ENCODE assay signal across 8 cellular contexts in genomic region chr6:134172020-134172766, GRCh38.
DNase-seq lines count a peak whose midpoint lies in the region; ATAC-seq, FAIRE-seq and TF ChIP-seq lines count a peak whose summit lies in the region.

No MANE protein-coding gene starts in this region.

- H3K9ac ChIP-seq in mucosa of stomach (ENCODE audit: low read length), result peak overlapping the region; percentile 82

- CTCF ChIA-PET in A549 (lab: Yijun Ruan, JAX), result interaction anchor here (1.1 to 1.5 kb wide), 5 partner anchors 15 to 768 kb away, joined by 3 to 5 read pairs (median 3); no protein-coding TSS in a partner anchor

- 81% methylated on average over 11 of the region's 11 CpGs for WGBS in A549 (ENCODE audit: missing lambda C conversion rate)

- no peak for TF ChIP-seq RAD21 in A549 (conservative IDR thresholded peaks at IDR 0.05 in 1 of 2, IDR thresholded peaks at IDR 0.05 in 1 of 2)

- no peaks in the 10 kb centered on the region for H3K27me3 ChIP-seq in MG63
- no peaks in the 10 kb centered on the region for H3K27me3 ChIP-seq in mucosa of stomach (ENCODE audit: control insufficient read depth, insufficient read depth, low read length)

- DNase-seq in A549 (ENCODE audit: low read depth in 1 of 2, low spot score in 1 of 2) (no peak), MG63 (no peak), MV-4-11 (lab: John Stamatoyannopoulos, UW) (no peak), ecto neural progenitor cell (ENCODE audit: low spot score) (no peak), middle frontal gyrus (ENCODE audit: extremely low spot score, low spot score) (no peak)

- H3K27ac ChIP-seq in A549, result peak overlapping the region in 1 of 2 experiments; percentile 63; a peak in 3 of 6 replicates
- peak overlapping the region; percentile 88 for H3K27ac ChIP-seq in cingulate gyrus (ENCODE audit: low read depth, low read length)

- TF ChIP-seq POLR2A in A549 (IDR thresholded peaks at IDR 0.05; ENCODE audit: low read length), result no peak

- H3K4me2 ChIP-seq in A549, result peak overlapping the region; percentile 66

- H3K4me3 ChIP-seq in A549, result peak overlapping the region; percentile 81
- peak overlapping the region; percentile 73; the same call in 1 of the 2 replicates for H3K4me3 ChIP-seq in MG63
- H3K4me3 ChIP-seq in mucosa of stomach (ENCODE audit: low read length), result peak overlapping the region; percentile 28

- TF ChIP-seq EP300 in A549 (IDR thresholded peaks at IDR 0.05), result no peak

- no peak for TF ChIP-seq CTCF in A549 (IDR thresholded peaks at IDR 0.05)

- ATAC-seq in A549 (no peak), GM18909 (IDR thresholded peaks at IDR 0.05; ENCODE audit: poor library complexity, unreplicated experiment) (no peak)

- H3K9me3 ChIP-seq in A549 (no peaks in the 10 kb centered on the region), MG63 (no peaks in the 10 kb centered on the region), mucosa of stomach (ENCODE audit: control insufficient read depth, low read length) (no peaks in the 10 kb centered on the region)

- POLR2A ChIA-PET in A549 (lab: Yijun Ruan, JAX), result interaction anchor here (1.0 to 1.5 kb wide), 2 partner anchors 345 to 358 kb away, joined by 3 to 5 read pairs; no protein-coding TSS in a partner anchor

- peaks cover 50% of the 10 kb centered on the region for H3K36me3 ChIP-seq in MG63
- peaks cover 14% of the 10 kb centered on the region for H3K36me3 ChIP-seq in mucosa of stomach (ENCODE audit: control insufficient read depth, insufficient read depth, low read length)

- H3K4me1 ChIP-seq in A549, result peaks cover 51% of the 10 kb centered on the region
- H3K4me1 ChIP-seq in mucosa of stomach (ENCODE audit: control insufficient read depth, insufficient read depth, low read length), result peaks cover 9% of the 10 kb centered on the region

- no peak for FAIRE-seq in A549 (lab: Jason Lieb, UNC)

TF ChIP-seq in A549, 52 proteins besides CTCF, POLR2A, EP300 and RAD21:
- TF ChIP-seq PHF8 (IDR thresholded peaks at IDR 0.05; ENCODE audit: borderline replicate concordance, low read depth), result no peak
- no peak for TF ChIP-seq MYC (IDR thresholded peaks at IDR 0.05; ENCODE audit: borderline replicate concordance, low read length)
- TF ChIP-seq USF2 (IDR thresholded peaks at IDR 0.05), result no peak
- TF ChIP-seq CBX8 (IDR thresholded peaks at IDR 0.05), result no peak
- TF ChIP-seq FOSB (CRISPR knock-in tag; IDR thresholded peaks at IDR 0.05), result no peak
- TF ChIP-seq NR3C1 (IDR thresholded peaks at IDR 0.05), result no peak
- no peak for TF ChIP-seq CHD2 (IDR thresholded peaks at IDR 0.05; ENCODE audit: low read length, partially characterized antibody)
- no peak for TF ChIP-seq TFCP2L1 (CRISPR knock-in tag; IDR thresholded peaks at IDR 0.05)
- no peak for TF ChIP-seq PBX3 (IDR thresholded peaks at IDR 0.05)
- no peak for TF ChIP-seq HOXB5 (CRISPR knock-in tag; IDR thresholded peaks at IDR 0.05)
- TF ChIP-seq REST (IDR thresholded peaks at IDR 0.05), result no peak
- no peak for TF ChIP-seq FOSL2 (IDR thresholded peaks at IDR 0.05)
- no peak for TF ChIP-seq FOSL2 (CRISPR knock-in tag; IDR thresholded peaks at IDR 0.05)

Comparison
In these comparisons a context has a peak if more than half of its experiments do, and no peak if none do; other contexts are left out.
1. H3K4me3 ChIP-seq: peak in every context shown above with its lines; median percentile 81 in A549; 73 in MG63; 28 in mucosa of stomach.